In the genomic region with DNA sequence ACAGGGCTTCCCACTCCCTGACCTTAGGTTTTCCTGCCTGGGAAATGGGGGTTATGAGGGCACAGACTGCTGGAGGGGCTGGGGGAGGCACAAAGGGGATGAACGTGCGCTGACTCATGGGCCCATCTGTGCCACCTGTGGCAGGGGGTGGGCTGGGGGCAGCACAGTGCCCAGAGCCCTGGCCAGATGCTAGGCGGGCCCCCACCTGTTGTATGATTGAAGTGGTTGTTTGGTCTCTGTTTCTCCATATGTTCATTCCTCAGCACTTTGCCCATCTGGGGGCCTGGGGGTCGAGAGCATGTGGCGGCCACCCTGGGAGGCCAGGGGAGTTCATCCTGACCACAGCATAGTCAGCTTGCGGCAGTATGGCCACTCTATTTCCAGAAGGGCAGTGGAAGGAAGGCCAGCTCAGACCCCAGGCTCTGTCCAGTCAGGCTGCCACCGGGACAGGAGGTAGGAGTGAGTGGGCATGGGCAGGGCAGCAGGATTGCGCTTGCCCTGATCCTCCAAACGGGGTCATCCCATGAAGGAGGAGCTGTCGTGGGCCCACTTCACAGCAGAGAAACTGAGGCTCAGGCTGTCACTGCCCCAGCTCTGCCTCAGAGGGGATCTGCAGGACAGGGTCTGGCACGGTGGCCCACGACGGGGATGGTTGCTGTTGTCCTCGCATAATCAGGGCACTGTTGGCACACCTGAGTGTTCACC, we compare ENCODE assay signal across 9 cellular contexts. TPM values are rescaled to one million over a fixed set of nuclear protein-coding genes. Genes with fewer than 3 reads are reported as not detected.
A peak's percentile ranks its signal among the peaks of the same experiment; 100 is the strongest.
DNase-seq lines count a peak whose midpoint lies in the region; ATAC-seq and TF ChIP-seq lines count a peak whose summit lies in the region.
"Had no signal": no experiment of that assay in that cellular context is flagged by ENCODE, and none has a peak within 500 bp of the region (broad histone marks: within the 10 kb centered on the region; RNA-seq: fewer than 3 reads in every experiment).

No MANE protein-coding gene starts in this region.

- ATAC-seq in CD4-positive, CD25-positive, alpha-beta regulatory T cell (ENCODE audit: low read depth in 2 of 2), result no peak

- H3K4me2 ChIP-seq in MM.1S (ENCODE audit: low read depth, low read length), result peak overlapping the region; percentile 88

- peak overlapping the region; percentile 71 for H2AFZ ChIP-seq in MM.1S (ENCODE audit: low read length)

- H3K4me3 ChIP-seq in CD4-positive, CD25-positive, alpha-beta regulatory T cell (ENCODE audit: low read depth, low read length), result peak overlapping the region; percentile 48
- peak overlapping the region; percentile 86 for H3K4me3 ChIP-seq in MM.1S (ENCODE audit: low read length)
- H3K4me3 ChIP-seq in effector memory CD4-positive, alpha-beta T cell (ENCODE audit: insufficient read depth, low read depth, low read length, poor library complexity, severe bottlenecking), result peak overlapping the region; percentile 94

- H3K27ac ChIP-seq in CD4-positive, CD25-positive, alpha-beta regulatory T cell (ENCODE audit: insufficient read depth, low read length, poor library complexity, severe bottlenecking), result peak overlapping the region; percentile 94
- peak overlapping the region; percentile 57; the same call in 1 of the 2 replicates for H3K27ac ChIP-seq in MM.1S (ENCODE audit: low read length)
- peak overlapping the region; percentile 98 for H3K27ac ChIP-seq in effector memory CD4-positive, alpha-beta T cell (ENCODE audit: insufficient read depth, low read length, poor library complexity, severe bottlenecking)

- no peaks in the 10 kb centered on the region for H4K20me1 ChIP-seq in MM.1S (ENCODE audit: insufficient read depth, low read length)

- no peaks in the 10 kb centered on the region for H3K9me2 ChIP-seq in MM.1S (replicated peaks; ENCODE audit: insufficient read depth, low read length)

- H3K4me3 Mint-ChIP-seq in CD4-positive, CD25-positive, alpha-beta regulatory T cell, result peak overlapping the region; percentile 85 to 91 (median 88)
- H3K4me3 Mint-ChIP-seq in nephron progenitor cell, result peak overlapping the region; percentile 79

- H3K27me3 ChIP-seq in CD4-positive, CD25-positive, alpha-beta regulatory T cell (ENCODE audit: control insufficient read depth, insufficient read depth, low read length), result no peaks in the 10 kb centered on the region
- H3K27me3 ChIP-seq in MM.1S (replicated peaks; ENCODE audit: insufficient read depth, low read length), result no peaks in the 10 kb centered on the region
- H3K27me3 ChIP-seq in effector memory CD4-positive, alpha-beta T cell (replicated peaks; ENCODE audit: control insufficient read depth, insufficient read depth, low read length, poor library complexity, severe bottlenecking), result no peaks in the 10 kb centered on the region

- H3K9ac ChIP-seq in MM.1S (ENCODE audit: low read length), result peak overlapping the region; percentile 87

- H3K4me1 ChIP-seq in CD4-positive, CD25-positive, alpha-beta regulatory T cell (ENCODE audit: control insufficient read depth, insufficient read depth, low read length, poor library complexity, severe bottlenecking), result peaks cover 44% of the 10 kb centered on the region
- H3K4me1 ChIP-seq in MM.1S (ENCODE audit: low read length), result peaks cover 4% of the 10 kb centered on the region; the same call in 1 of the 2 replicates
- peaks cover 33% of the 10 kb centered on the region for H3K4me1 ChIP-seq in effector memory CD4-positive, alpha-beta T cell (ENCODE audit: control insufficient read depth, insufficient read depth, low read length, poor library complexity, severe bottlenecking)

- TF ChIP-seq CTCF in MM.1S (IDR thresholded peaks at IDR 0.05; ENCODE audit: low read length) (no peak), nephron progenitor cell (IDR thresholded peaks at IDR 0.05) (no peak)

- peak overlapping the region; percentile 94 to 96 (median 95) for H3K27ac Mint-ChIP-seq in CD4-positive, CD25-positive, alpha-beta regulatory T cell
- peak overlapping the region; percentile 57 for H3K27ac Mint-ChIP-seq in nephron progenitor cell

- H3K79me2 ChIP-seq in MM.1S (ENCODE audit: low read length), result peaks cover 29% of the 10 kb centered on the region

- DNase-seq in CD4-positive, CD25-positive, alpha-beta regulatory T cell, result no peak
- DNase-seq in MM.1S (no peak), nephron progenitor cell (no peak), SW480 (ENCODE audit: low spot score) (no peak), NCI-H510A treated with DMSO at 0.1 percent for 48 hours (lab: John Stamatoyannopoulos, UW) (no peak), activated gamma-delta T cell treated with Interleukin-2 at 50 U/mL for 16 hours (no peak), NCI-H2081 treated with DMSO at 0.1 percent for 48 hours (lab: John Stamatoyannopoulos, UW) (no peak)
- no peak for DNase-seq in effector memory CD4-positive, alpha-beta T cell
- DNase-seq: GOT3 had no signal

- H3F3A ChIP-seq in MM.1S (ENCODE audit: insufficient read depth, low read length), result no peaks in the 10 kb centered on the region; the same call in 1 of the 2 replicates

- no peaks in the 10 kb centered on the region for H3K9me3 ChIP-seq in CD4-positive, CD25-positive, alpha-beta regulatory T cell (ENCODE audit: control insufficient read depth in 2 of 2, low read length in 2 of 2)
- H3K9me3 ChIP-seq in MM.1S (replicated peaks; ENCODE audit: insufficient read depth, low read length), result no peaks in the 10 kb centered on the region
- no peaks in the 10 kb centered on the region for H3K9me3 ChIP-seq in effector memory CD4-positive, alpha-beta T cell (ENCODE audit: control insufficient read depth, low read length)

- no peaks in the 10 kb centered on the region for H3K9me3 Mint-ChIP-seq in CD4-positive, CD25-positive, alpha-beta regulatory T cell
- H3K9me3 Mint-ChIP-seq in nephron progenitor cell, result peaks cover 3% of the 10 kb centered on the region

- no peaks in the 10 kb centered on the region for H3K36me3 ChIP-seq in CD4-positive, CD25-positive, alpha-beta regulatory T cell (ENCODE audit: control insufficient read depth, insufficient read depth, low read length)
- no peaks in the 10 kb centered on the region for H3K36me3 ChIP-seq in MM.1S (replicated peaks; ENCODE audit: insufficient read depth, low read length)
- H3K36me3 ChIP-seq in effector memory CD4-positive, alpha-beta T cell (ENCODE audit: control insufficient read depth, insufficient read depth, low read length), result no peaks in the 10 kb centered on the region

- H3K4me1 Mint-ChIP-seq in CD4-positive, CD25-positive, alpha-beta regulatory T cell, result peaks cover 0 to 63% (median 26%) of the 10 kb centered on the region in 4 donors
- peaks cover 33% of the 10 kb centered on the region for H3K4me1 Mint-ChIP-seq in nephron progenitor cell

- no peaks in the 10 kb centered on the region for H3K36me3 Mint-ChIP-seq in CD4-positive, CD25-positive, alpha-beta regulatory T cell
- H3K36me3 Mint-ChIP-seq in nephron progenitor cell (ENCODE audit: low read depth), result no peaks in the 10 kb centered on the region

- H3K27me3 Mint-ChIP-seq in CD4-positive, CD25-positive, alpha-beta regulatory T cell, result no peaks in the 10 kb centered on the region
- peaks cover 15% of the 10 kb centered on the region for H3K27me3 Mint-ChIP-seq in nephron progenitor cell (ENCODE audit: low read depth, poor library complexity)

RNA-seq across cellular contexts. Expression of a gene that starts 0.8 kb away (rescaled TPM):
- total RNA-seq in CD4-positive, CD25-positive, alpha-beta regulatory T cell, result 144 TPM
- polyA plus RNA-seq in CD4-positive, CD25-positive, alpha-beta regulatory T cell, result 100 to 1,000 TPM in 1 of 4 donors, 10 to 100 TPM in 3; 68.5 to 104 (median 73.2) TPM

RNA-seq across cellular contexts. Expression of a gene that starts 38.9 kb away (rescaled TPM):
- total RNA-seq in CD4-positive, CD25-positive, alpha-beta regulatory T cell, result 60.0 TPM
- 10 to 100 TPM; 64.8 to 89.1 (median 75.3) TPM for polyA plus RNA-seq in CD4-positive, CD25-positive, alpha-beta regulatory T cell

RNA-seq across cellular contexts. Expression of a gene that starts 49.0 kb away (rescaled TPM):
- 0.22 TPM for total RNA-seq in CD4-positive, CD25-positive, alpha-beta regulatory T cell
- polyA plus RNA-seq in CD4-positive, CD25-positive, alpha-beta regulatory T cell, result not detected
